Comparison of ENCODE assay signal across 12 cellular contexts in genomic region chr4:153706519-153706918, GRCh38. TPM values are rescaled to one million over a fixed set of nuclear protein-coding genes. Genes with fewer than 3 reads are reported as not detected.
A peak's percentile ranks its signal among the peaks of the same experiment; 100 is the strongest.
DNase-seq lines count a peak whose midpoint lies in the region; ATAC-seq lines count a peak whose summit lies in the region.
"Had no signal": no experiment of that assay in that cellular context is flagged by ENCODE, and none has a peak within 500 bp of the region (broad histone marks: within the 10 kb centered on the region; RNA-seq: fewer than 3 reads in every experiment).

No MANE protein-coding gene starts in this region.

- peaks cover 17% of the 10 kb centered on the region for H3K4me1 Mint-ChIP-seq in activated T-helper 1 cell treated with anti-CD3 and anti-CD28 coated beads, Interleukin-12 subunit alpha, Interleukin-12 subunit beta, Interleukin-2, Interleukin-4 antibody, amounts not matched to agents 30 ng/mL and 10 ng/mL and 1 ng/mL, durations not matched to agents 14 hours and 24 hours and 36 hours (ENCODE audit: low read depth)

- peaks cover 3% of the 10 kb centered on the region for H3K36me3 Mint-ChIP-seq in activated T-helper 1 cell treated with anti-CD3 and anti-CD28 coated beads, Interleukin-12 subunit alpha, Interleukin-12 subunit beta, Interleukin-2, Interleukin-4 antibody, amounts not matched to agents 30 ng/mL and 10 ng/mL and 1 ng/mL, durations not matched to agents 14 hours and 24 hours and 36 hours (ENCODE audit: low read depth)

- peak overlapping the region; percentile 21 for H3K4me3 Mint-ChIP-seq in activated T-helper 1 cell treated with anti-CD3 and anti-CD28 coated beads, Interleukin-12 subunit alpha, Interleukin-12 subunit beta, Interleukin-2, Interleukin-4 antibody, amounts not matched to agents 30 ng/mL and 10 ng/mL and 1 ng/mL, durations not matched to agents 14 hours and 24 hours and 36 hours

- peak overlapping the region; percentile 57 for H3K27ac Mint-ChIP-seq in activated T-helper 1 cell treated with anti-CD3 and anti-CD28 coated beads, Interleukin-12 subunit alpha, Interleukin-12 subunit beta, Interleukin-2, Interleukin-4 antibody, amounts not matched to agents 30 ng/mL and 10 ng/mL and 1 ng/mL, durations not matched to agents 14 hours and 24 hours and 36 hours

- H3K27me3 Mint-ChIP-seq in activated T-helper 1 cell treated with anti-CD3 and anti-CD28 coated beads, Interleukin-12 subunit alpha, Interleukin-12 subunit beta, Interleukin-2, Interleukin-4 antibody, amounts not matched to agents 30 ng/mL and 10 ng/mL and 1 ng/mL, durations not matched to agents 14 hours and 24 hours and 36 hours (ENCODE audit: insufficient read depth) = peaks cover 8% of the 10 kb centered on the region

- H3K9me3 Mint-ChIP-seq in activated T-helper 1 cell treated with anti-CD3 and anti-CD28 coated beads, Interleukin-12 subunit alpha, Interleukin-12 subunit beta, Interleukin-2, Interleukin-4 antibody, amounts not matched to agents 30 ng/mL and 10 ng/mL and 1 ng/mL, durations not matched to agents 14 hours and 24 hours and 36 hours = no peaks in the 10 kb centered on the region

- intact Hi-C loops in activated T-helper 1 cell treated with anti-CD3 and anti-CD28 coated beads, Interleukin-12 subunit alpha, Interleukin-12 subunit beta, Interleukin-2, Interleukin-4 antibody, amounts not matched to agents 30 ng/mL and 10 ng/mL and 1 ng/mL, durations not matched to agents 14 hours and 24 hours and 36 hours (cut with micrococcal nuclease) = no loop called here

- DNase-seq in activated T-helper 1 cell treated with anti-CD3 and anti-CD28 coated beads, Interleukin-12 subunit alpha, Interleukin-12 subunit beta, Interleukin-2, Interleukin-4 antibody, amounts not matched to agents 30 ng/mL and 10 ng/mL and 1 ng/mL, durations not matched to agents 14 hours and 24 hours and 36 hours (ENCODE audit: low spot score) = no peak
- DNase-seq in SK-N-DZ (ENCODE audit: low spot score) (no peak), pons (ENCODE audit: low spot score) (no peak)
- DNase-seq: effector memory CD4-positive, alpha-beta T cell; T1000 had no signal

- ATAC-seq in GM18861 (IDR thresholded peaks at IDR 0.05; ENCODE audit: unreplicated experiment) = peak; percentile 34
- ATAC-seq in GM21423 (IDR thresholded peaks at IDR 0.05; ENCODE audit: unreplicated experiment) = peak; percentile 56
- peak; percentile 38 for ATAC-seq in HG03378 (IDR thresholded peaks at IDR 0.05; ENCODE audit: unreplicated experiment)
- ATAC-seq in HG03439 (IDR thresholded peaks at IDR 0.05; ENCODE audit: unreplicated experiment) = no peak

RNA-seq across cellular contexts. Expression of gene TLR2, which starts 22.4 kb away (rescaled TPM):
- total RNA-seq in activated T-helper 1 cell treated with anti-CD3 and anti-CD28 coated beads, Interleukin-12 subunit alpha, Interleukin-12 subunit beta, Interleukin-2, Interleukin-4 antibody, amounts not matched to agents 30 ng/mL and 10 ng/mL and 1 ng/mL, durations not matched to agents 14 hours and 24 hours and 36 hours = 0.49 and 1.0 TPM in 2 replicates
- 0.06 and 0.17 TPM in 2 replicates for polyA plus RNA-seq in SK-N-DZ (2014; cell fraction: cytosol; rRNA removed)
- 0.80 and 1.1 TPM in 2 replicates for polyA plus RNA-seq in SK-N-DZ (2014; cell fraction: nucleus; rRNA removed)
- total RNA-seq: myocyte had no signal

RNA-seq across cellular contexts. Expression of gene RNF175, which starts 53.3 kb away (rescaled TPM):
- total RNA-seq in activated T-helper 1 cell treated with anti-CD3 and anti-CD28 coated beads, Interleukin-12 subunit alpha, Interleukin-12 subunit beta, Interleukin-2, Interleukin-4 antibody, amounts not matched to agents 30 ng/mL and 10 ng/mL and 1 ng/mL, durations not matched to agents 14 hours and 24 hours and 36 hours = not detected in 2 replicates
- not detected in 2 replicates for polyA plus RNA-seq in SK-N-DZ (2014; cell fraction: cytosol; rRNA removed)
- polyA plus RNA-seq in SK-N-DZ (2014; cell fraction: nucleus; rRNA removed) = 0.21 TPM in 1 of 2 replicates, not detected in the other
- total RNA-seq: myocyte, suprapubic skin had no signal
- polyA plus RNA-seq: keratinocyte had no signal
